Comparison of ENCODE assay signal across 17 cellular contexts in the genomic region with DNA sequence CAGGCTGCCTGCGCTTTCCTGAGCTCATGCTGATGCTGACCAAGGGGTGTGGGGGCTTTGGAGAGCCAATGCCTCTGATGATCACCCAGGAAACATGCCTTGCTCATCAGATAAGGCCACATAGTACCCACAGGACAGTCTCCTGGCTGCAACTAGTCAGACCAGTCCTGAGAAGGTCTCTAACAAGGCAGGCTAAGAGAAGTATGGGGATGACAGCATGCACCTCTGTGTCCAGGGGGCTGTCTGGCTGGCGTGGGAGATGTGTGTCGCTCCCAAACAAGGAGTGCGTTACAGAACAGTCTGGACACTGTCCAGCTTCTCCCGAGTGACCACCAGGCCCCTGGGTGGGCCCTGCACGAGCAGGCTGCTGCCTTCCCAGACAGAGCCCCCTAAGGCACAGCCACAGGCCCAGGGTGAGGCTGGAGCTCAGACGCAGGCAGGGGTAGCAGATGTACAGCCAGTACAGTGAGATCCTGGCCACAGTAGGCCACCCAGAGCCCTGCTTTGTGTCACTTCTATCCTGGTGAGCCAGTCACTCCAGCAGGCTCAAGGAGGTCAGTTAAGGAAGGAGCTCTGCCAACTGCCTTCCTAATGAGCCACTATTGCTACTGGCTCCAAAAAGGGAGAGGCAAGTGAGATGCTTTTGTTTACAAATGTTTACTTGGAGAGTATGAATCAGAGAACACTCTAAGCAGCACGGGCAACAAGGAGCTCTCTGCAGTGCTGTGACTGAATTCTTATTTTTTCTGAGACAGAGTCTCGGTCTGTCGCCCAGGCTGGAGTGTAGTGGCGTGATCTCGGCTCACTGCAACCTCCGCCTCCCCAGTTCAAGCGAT.
DNase-seq lines count a peak whose midpoint lies in the region; TF ChIP-seq lines count a peak whose summit lies in the region.
"Had no signal": no experiment of that assay in that cellular context is flagged by ENCODE, and none has a peak within 500 bp of the region (broad histone marks: within the 10 kb centered on the region; RNA-seq: fewer than 3 reads in every experiment).

No MANE protein-coding gene starts in this region.

- peaks cover 76% of the 10 kb centered on the region for H3K36me3 ChIP-seq in SJSA1
- peaks cover 90% of the 10 kb centered on the region for H3K36me3 ChIP-seq in OCI-LY7 (ENCODE audit: insufficient read depth, low read length)

- peaks cover 11% of the 10 kb centered on the region; the same call in 1 of the 2 replicates for H4K20me1 ChIP-seq in OCI-LY7 (ENCODE audit: insufficient read depth, low read length)

- CTCF ChIA-PET in OCI-LY7 (lab: Charles Lee; ENCODE audit: unreplicated experiment), result no interaction called here

- intact Hi-C loops in OCI-LY7 (cut with micrococcal nuclease; ENCODE audit: unreplicated experiment), result no loop called here

- H3K4me1 ChIP-seq in SJSA1 (replicated peaks) (peaks cover 22% of the 10 kb centered on the region), OCI-LY7 (ENCODE audit: insufficient read depth, low read length, poor library complexity, severe bottlenecking) (peaks cover 15% of the 10 kb centered on the region)
- H3K4me1 ChIP-seq: adrenal gland, esophagus squamous epithelium, sigmoid colon had no signal

- TF ChIP-seq CTCF in OCI-LY7 (conservative IDR thresholded peaks at IDR 0.05; ENCODE audit: low read length), result no peak

- DNase-seq in D341Med (ENCODE audit: low spot score) (peak; percentile 15), SJSA1 (ENCODE audit: low read depth in 1 of 2, low spot score in 2 of 2) (peak; percentile 82), iris pigment epithelial cell (ENCODE audit: low read depth) (peak; percentile 34), superior temporal gyrus (ENCODE audit: extremely low spot score) (peak; percentile 18), OCI-LY7 (ENCODE audit: low spot score) (no peak), putamen (ENCODE audit: low spot score) (no peak)
- DNase-seq in activated CD4-positive, alpha-beta T cell treated with anti-CD3 and anti-CD28 coated beads for 1 hour, result no peak
- DNase-seq: adrenal gland; DND-41; esophagus squamous epithelium; MV-4-11; NCI-H2081; NCI-H510A treated with DMSO at 0.1 percent for 48 hours; SHP77; sigmoid colon; stimulated activated CD4-positive, alpha-beta T cell treated with anti-CD3 and anti-CD28 coated beads, Interleukin-1b, Interleukin-23, amount 100 ng/mL, for 48 hours; WERI-Rb-1 had no signal

- H3K9me3 ChIP-seq in SJSA1 (replicated peaks) (no peaks in the 10 kb centered on the region), OCI-LY7 (ENCODE audit: low read length) (no peaks in the 10 kb centered on the region)
- H3K9me3 ChIP-seq: adrenal gland, esophagus squamous epithelium, sigmoid colon had no signal

- H3K9me2 ChIP-seq in OCI-LY7 (ENCODE audit: insufficient read depth, low read length), result no peaks in the 10 kb centered on the region

- H3K27ac ChIP-seq in SJSA1, result peak overlapping the region; percentile 34
- no peak overlapping the region for H3K27ac ChIP-seq in OCI-LY7 (ENCODE audit: low read depth, low read length, poor library complexity, severe bottlenecking)
- H3K27ac ChIP-seq: adrenal gland, sigmoid colon, WERI-Rb-1 had no signal

- no TSS peak for BruUV-seq in OCI-LY7 (replicated peaks; lab: Mats Ljungman, UMichigan)

- H3K79me2 ChIP-seq in OCI-LY7 (ENCODE audit: insufficient read depth, low read depth, low read length), result no peaks in the 10 kb centered on the region

- H3K4me2 ChIP-seq in OCI-LY7 (ENCODE audit: low read length), result no peak overlapping the region

- H3K4me3 ChIP-seq in SJSA1 (no peak overlapping the region), OCI-LY7 (ENCODE audit: low read depth, low read length, poor library complexity, severe bottlenecking) (no peak overlapping the region)
- H3K4me3 ChIP-seq: adrenal gland, esophagus squamous epithelium, sigmoid colon had no signal

- no peaks in the 10 kb centered on the region for H3K27me3 ChIP-seq in SJSA1 (replicated peaks)
- H3K27me3 ChIP-seq: adrenal gland, esophagus squamous epithelium, sigmoid colon had no signal

- no peak overlapping the region for H2AFZ ChIP-seq in OCI-LY7 (ENCODE audit: low read length)

- POLR2A ChIA-PET in OCI-LY7 (lab: Charles Lee), result interaction anchor here (0.6 kb wide), 1 partner anchor 10 kb away, joined by 3 read pairs; no protein-coding TSS in a partner anchor

Comparison
In these comparisons a context has a peak if more than half of its experiments do, and no peak if none do; other contexts are left out.
1. DNase-seq: peak in D341Med (single experiment), SJSA1 (2 of 2), iris pigment epithelial cell (single experiment) and superior temporal gyrus (single experiment); none in activated CD4-positive, alpha-beta T cell treated with anti-CD3 and anti-CD28 coated beads for 1 hour (single experiment), OCI-LY7 (single experiment) and putamen (single experiment).